Comparison of ENCODE assay signal across 24 cellular contexts in the genomic region with DNA sequence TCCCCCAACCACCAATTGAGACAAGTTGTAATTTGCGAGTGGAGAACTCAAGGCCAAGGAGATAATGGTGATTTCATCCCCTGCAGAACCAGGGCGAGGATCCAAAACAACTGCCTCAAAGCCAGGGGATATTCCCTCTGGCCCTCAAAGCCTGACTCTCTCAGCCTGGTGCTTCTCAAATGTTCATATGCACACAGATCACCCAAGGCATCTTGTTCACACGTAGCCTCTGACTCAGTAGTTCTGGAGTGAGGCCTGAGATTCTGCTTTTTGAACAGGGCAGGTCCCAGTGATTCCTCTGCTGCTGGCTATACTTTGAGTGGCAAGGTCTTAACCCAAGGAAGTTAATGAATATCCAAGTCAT.
"Had no signal": no experiment of that assay in that cellular context is flagged by ENCODE, and none has a peak within 500 bp of the region (broad histone marks: within the 10 kb centered on the region; RNA-seq: fewer than 3 reads in every experiment).

No MANE protein-coding gene starts in this region.

- ATAC-seq: esophagus mucosa; stimulated activated naive CD8-positive, alpha-beta T cell treated with anti-CD3 and anti-CD28 coated beads, Interleukin-15, Interleukin-2, amounts not matched to agents 100 U/mL and 50 U/mL, for 24 hours; T-helper 17 cell had no signal

- H3K36me3 ChIP-seq: neutrophil, ovary, prostate gland, thoracic aorta had no signal

- H3K4me3 ChIP-seq: ovary, prostate gland, thoracic aorta had no signal

- H3K9me3 ChIP-seq: neutrophil, ovary, prostate gland, SK-N-SH, thoracic aorta had no signal

- DNase-seq: activated CD4-positive, alpha-beta memory T cell treated with anti-CD3 and anti-CD28 coated beads for 36 hours; activated CD4-positive, alpha-beta T cell treated with anti-CD3 and anti-CD28 coated beads, Interleukin-2, amount 10 ng/mL, durations not matched to agents 24 days and 14 days; activated CD4-positive, CD25-positive, alpha-beta regulatory T cell treated with anti-CD3 and anti-CD28 coated beads, Interleukin-2, amount 50 U/mL, for 72 hours; activated CD8-positive, alpha-beta memory T cell treated with anti-CD3 and anti-CD28 coated beads, Interleukin-2, amount 50 U/mL, for 4 hours; activated gamma-delta T cell; activated naive CD4-positive, alpha-beta T cell treated with anti-CD3 and anti-CD28 coated beads, Interleukin-2, amount 50 U/mL, for 16 hours; activated T-cell treated with anti-CD3 and anti-CD28 coated beads, Interleukin-2, amount 50 U/mL, for 1 hour; amygdala; central memory CD4-positive, alpha-beta T cell; mammary epithelial cell; naive B cell; nephron progenitor cell; ovary; SK-N-SH; stimulated activated CD4-positive, alpha-beta T cell treated with anti-CD3 and anti-CD28 coated beads, Interleukin-2, amount 100 ng/mL, for 48 hours; stimulated activated naive CD8-positive, alpha-beta T cell treated with anti-CD3 and anti-CD28 coated beads, Interleukin-15, Interleukin-2, amounts not matched to agents 100 U/mL and 50 U/mL, for 24 hours; SW 1271; T-helper 17 cell; T1000; trophoblast cell had no signal
